ENCODE assay signal across 31 cellular contexts in the genomic region with DNA sequence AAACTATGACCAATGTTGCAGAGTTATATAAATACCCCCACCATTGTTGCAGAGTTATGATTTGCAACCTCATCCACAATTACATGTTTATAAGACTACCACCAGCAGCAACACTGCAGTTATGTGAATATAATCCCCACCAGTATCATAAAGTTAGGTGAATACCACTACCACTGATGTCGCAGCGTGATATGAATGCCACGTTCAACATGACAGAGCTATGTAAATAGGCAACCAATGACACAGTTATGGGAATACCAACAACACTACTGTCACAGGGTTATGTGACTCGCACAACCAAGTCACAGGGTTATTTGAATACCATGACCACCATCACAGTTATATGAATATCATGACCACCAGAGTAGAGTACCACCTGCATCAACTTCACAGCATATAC.
"Had no signal": no experiment of that assay in that cellular context is flagged by ENCODE, and none has a peak within 500 bp of the region (broad histone marks: within the 10 kb centered on the region; RNA-seq: fewer than 3 reads in every experiment).

No MANE protein-coding gene starts in this region.

- H3K36me3 Mint-ChIP-seq: stimulated activated effector memory CD8-positive, alpha-beta T cell treated with anti-CD3 and anti-CD28 coated beads, Interleukin-12 subunit alpha, Interleukin-12 subunit beta, amount 100 ng/mL, for 72 hours; stimulated activated naive B cell treated with anti-CD40 and anti-IgM and Interleukin-4, amounts not matched to agents 10 μg/mL and 1 μg/mL and 100 μg/mL, for 72 hours; type B pancreatic cell had no signal

- H3K79me2 ChIP-seq: parathyroid adenoma had no signal

- H3K36me3 ChIP-seq: ovary, spleen, stomach, thoracic aorta, thyroid gland, upper lobe of right lung, vagina had no signal

- H3K27ac ChIP-seq: ovary, parathyroid adenoma, psoas muscle, skin epidermis, spleen, stomach, thoracic aorta, thyroid gland, tibial nerve, upper lobe of right lung, vagina had no signal

- H3K9me3 Mint-ChIP-seq: nephron progenitor cell, type B pancreatic cell had no signal

- H3K27me3 ChIP-seq: ovary, spleen, stomach, thyroid gland, tibial nerve, upper lobe of right lung, vagina had no signal

- ATAC-seq: naive thymus-derived CD8-positive, alpha-beta T cell; natural killer cell treated with Interleukin-12 subunit alpha and Interleukin-12 subunit beta and Interleukin-15 and Interleukin-18, amount 100 ng/mL, for 72 hours; psoas muscle; right cardiac atrium; sciatic nerve; stimulated activated naive B cell treated with anti-CD40 and anti-IgM and Interleukin-4, amounts not matched to agents 10 μg/mL and 1 μg/mL and 100 μg/mL, for 72 hours; upper lobe of right lung had no signal

- H2AFZ ChIP-seq: parathyroid adenoma had no signal

- H3K4me3 Mint-ChIP-seq: naive B cell; naive thymus-derived CD8-positive, alpha-beta T cell; natural killer cell treated with Interleukin-12 subunit alpha and Interleukin-12 subunit beta and Interleukin-15 and Interleukin-18, amount 100 ng/mL, for 72 hours; nephron progenitor cell; neural crest cell; stimulated activated effector memory CD8-positive, alpha-beta T cell treated with anti-CD3 and anti-CD28 coated beads, Interleukin-12 subunit alpha, Interleukin-12 subunit beta, amount 100 ng/mL, for 72 hours; stimulated activated naive B cell treated with anti-CD40 and anti-IgM and Interleukin-4, amounts not matched to agents 10 μg/mL and 1 μg/mL and 100 μg/mL, for 72 hours; stimulated activated naive CD8-positive, alpha-beta T cell treated with anti-CD3 and anti-CD28 coated beads, Interleukin-15, Interleukin-2, amounts not matched to agents 100 ng/mL and 50 ng/mL, for 24 hours; type B pancreatic cell had no signal

- DNase-seq: naive B cell; naive thymus-derived CD8-positive, alpha-beta T cell; nephron progenitor cell; occipital lobe; ovary; posterior cingulate gyrus; psoas muscle; right cardiac atrium; spleen; stimulated activated CD4-positive, alpha-beta T cell treated with anti-CD3 and anti-CD28 coated beads, Interleukin-15, amount 100 ng/mL, for 24 hours; stimulated activated CD4-positive, alpha-beta T cell treated with anti-CD3 and anti-CD28 coated beads, Interleukin-2, amount 100 ng/mL, for 24 hours; stimulated activated CD4-positive, alpha-beta T cell treated with anti-CD3 and anti-CD28 coated beads, Interleukin-2, amount 100 ng/mL, for 48 hours; stimulated activated CD4-positive, alpha-beta T cell treated with anti-CD3 and anti-CD28 coated beads, Interleukin-4, amount 100 ng/mL, for 24 hours; stimulated activated naive B cell treated with anti-CD40 and anti-IgM and Interleukin-4, amounts not matched to agents 10 μg/mL and 1 μg/mL and 100 μg/mL, for 72 hours; stimulated activated naive CD4-positive, alpha-beta T cell treated with Interleukin-2 at 50 U/mL for 16 hours; stomach; thyroid gland; upper lobe of right lung had no signal

- H3K27me3 Mint-ChIP-seq: progenitor cell of endocrine pancreas had no signal

- H3K4me1 Mint-ChIP-seq: naive B cell; nephron progenitor cell; neural crest cell; stimulated activated effector memory CD8-positive, alpha-beta T cell treated with anti-CD3 and anti-CD28 coated beads, Interleukin-12 subunit alpha, Interleukin-12 subunit beta, amount 100 ng/mL, for 72 hours; stimulated activated naive B cell treated with anti-CD40 and anti-IgM and Interleukin-4, amounts not matched to agents 10 μg/mL and 1 μg/mL and 100 μg/mL, for 72 hours had no signal

- H3K4me1 ChIP-seq: parathyroid adenoma, psoas muscle, spleen, stomach, thyroid gland, tibial nerve, upper lobe of right lung had no signal

- H3K4me2 ChIP-seq: smooth muscle cell had no signal

- H3K27ac Mint-ChIP-seq: naive B cell; naive thymus-derived CD8-positive, alpha-beta T cell; natural killer cell treated with Interleukin-12 subunit alpha and Interleukin-12 subunit beta and Interleukin-15 and Interleukin-18, amount 100 ng/mL, for 72 hours; nephron progenitor cell; progenitor cell of endocrine pancreas; stimulated activated effector memory CD8-positive, alpha-beta T cell treated with anti-CD3 and anti-CD28 coated beads, Interleukin-12 subunit alpha, Interleukin-12 subunit beta, amount 100 ng/mL, for 72 hours; stimulated activated naive B cell treated with anti-CD40 and anti-IgM and Interleukin-4, amounts not matched to agents 10 μg/mL and 1 μg/mL and 100 μg/mL, for 72 hours; stimulated activated naive CD8-positive, alpha-beta T cell treated with anti-CD3 and anti-CD28 coated beads, Interleukin-15, Interleukin-2, amounts not matched to agents 100 ng/mL and 50 ng/mL, for 24 hours; type B pancreatic cell had no signal

- H3K4me3 ChIP-seq: ovary, psoas muscle, skin epidermis, smooth muscle cell, spleen, stomach, thoracic aorta, thyroid gland, tibial nerve, upper lobe of right lung, vagina had no signal

- H3K9ac ChIP-seq: parathyroid adenoma had no signal

- H3K9me3 ChIP-seq: ovary, stomach, thoracic aorta, thyroid gland, upper lobe of right lung, vagina had no signal
